1 cellular context compared by ENCODE assay signal in the genomic region with DNA sequence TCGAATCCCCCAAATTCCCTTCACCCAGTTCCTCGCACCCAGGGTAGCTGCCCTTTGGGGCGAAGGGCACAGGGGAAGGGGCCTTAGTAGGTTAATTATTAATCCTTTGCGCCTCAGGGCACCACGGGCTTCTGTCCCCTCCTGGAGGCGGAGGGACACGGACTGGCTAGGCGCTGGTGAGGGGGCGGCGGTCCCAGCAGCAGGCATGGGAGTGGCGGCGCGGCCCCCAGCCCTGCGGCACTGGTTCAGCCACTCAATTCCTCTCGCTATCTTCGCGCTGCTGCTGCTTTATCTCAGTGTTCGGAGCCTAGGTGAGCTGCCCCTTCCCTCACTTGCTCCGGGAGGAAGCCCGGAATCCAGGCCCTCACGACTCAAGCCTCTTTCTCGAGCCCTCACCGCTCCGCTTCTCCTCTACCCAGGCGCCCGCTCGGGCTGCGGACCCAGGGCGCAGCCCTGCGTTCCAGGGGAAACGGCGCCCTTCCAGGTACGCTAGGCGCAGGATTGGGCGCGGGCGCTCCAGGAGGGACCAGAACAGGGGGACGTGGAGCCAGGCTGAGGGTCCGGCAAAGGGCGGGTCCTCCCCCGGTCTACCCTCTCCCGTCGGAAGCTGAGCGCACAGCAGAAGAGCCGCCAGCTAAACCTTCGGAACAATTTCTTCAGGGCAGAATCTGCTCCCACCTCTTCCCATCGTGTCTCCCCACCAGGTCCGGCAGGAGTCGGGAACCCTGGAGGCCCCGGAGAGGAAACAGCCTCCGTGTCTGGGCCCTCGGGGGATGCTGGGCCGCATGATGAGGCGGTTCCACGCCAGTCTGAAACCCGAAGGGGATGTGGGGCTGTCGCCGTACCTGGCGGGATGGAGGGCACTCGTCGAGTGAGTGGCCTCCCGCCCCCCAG.
TF ChIP-seq lines count a peak whose summit lies in the region.

Gene GLTPD2, plus strand, starts transcription at position 158 of the 894 bp plus-strand sequence. Its CDS starts 48 bp downstream, at position 206.

TF ChIP-seq in HepG2, 621 proteins besides CTCF, POLR2A, EP300 and RAD21 (continued from another document and continues in another):
- TF ChIP-seq FOXA3 (CRISPR knock-in tag; IDR thresholded peaks at IDR 0.05) (peak; percentile 62), ZNF362 (CRISPR knock-in tag; IDR thresholded peaks at IDR 0.05; ENCODE audit: borderline replicate concordance) (no peak), ZSCAN9 (CRISPR knock-in tag; IDR thresholded peaks at IDR 0.05; ENCODE audit: borderline replicate concordance) (peak; percentile 30; the same call in 1 of the 2 replicates), NR2F2 (IDR thresholded peaks at IDR 0.05; ENCODE audit: borderline replicate concordance, low read depth) (peak; percentile 69; the same call in 1 of the 2 replicates), ZNF33B (CRISPR knock-in tag; IDR thresholded peaks at IDR 0.05) (no peak), ZSCAN29 (CRISPR knock-in tag; conservative IDR thresholded peaks at IDR 0.05) (no peak), AGO1 (IDR thresholded peaks at IDR 0.05; ENCODE audit: low read depth, low read length, poor library complexity, severe bottlenecking) (peak; percentile 48), KAT7 (CRISPR knock-in tag; IDR thresholded peaks at IDR 0.05; ENCODE audit: borderline replicate concordance) (no peak), MXI1 (IDR thresholded peaks at IDR 0.05; ENCODE audit: borderline replicate concordance, low read depth, low read length) (peak; percentile 79; the same call in 1 of the 3 replicates), ZFY (CRISPR knock-in tag; IDR thresholded peaks at IDR 0.05) (peak; percentile 53; the same call in 1 of the 2 replicates), ZBTB25 (CRISPR knock-in tag; IDR thresholded peaks at IDR 0.05) (0 out of 2 replicates have a peak, but pooled peaks have one; percentile 48), GATAD2A (CRISPR knock-in tag; IDR thresholded peaks at IDR 0.05) (peak; percentile 85), ZNF660 (CRISPR knock-in tag; IDR thresholded peaks at IDR 0.05; ENCODE audit: borderline replicate concordance, low read depth) (no peak), NPAS2 (CRISPR knock-in tag; IDR thresholded peaks at IDR 0.05; ENCODE audit: borderline replicate concordance) (no peak), ZNF451 (CRISPR knock-in tag; IDR thresholded peaks at IDR 0.05) (no peak), ZNF839 (CRISPR knock-in tag; IDR thresholded peaks at IDR 0.05; ENCODE audit: borderline replicate concordance) (no peak), ZNF7 (CRISPR knock-in tag; IDR thresholded peaks at IDR 0.05) (no peak), TBL1XR1 (IDR thresholded peaks at IDR 0.05; ENCODE audit: borderline replicate concordance, low read length, partially characterized antibody) (no peak), ZNF234 (CRISPR knock-in tag; conservative IDR thresholded peaks at IDR 0.05) (no peak), ZNF652 (CRISPR knock-in tag; IDR thresholded peaks at IDR 0.05; ENCODE audit: borderline replicate concordance, low read depth) (no peak), ARNTL (CRISPR knock-in tag; IDR thresholded peaks at IDR 0.05) (no peak; the same call in 1 of the 2 replicates), PLRG1 (conservative IDR thresholded peaks at IDR 0.05) (no peak), ZNF274 (CRISPR knock-in tag; IDR thresholded peaks at IDR 0.05) (peak; percentile 61; the same call in 1 of the 2 replicates), ZNF549 (CRISPR knock-in tag; IDR thresholded peaks at IDR 0.05) (no peak), ZBTB38 (CRISPR knock-in tag; IDR thresholded peaks at IDR 0.05) (peak; percentile 63; the same call in 1 of the 2 replicates), HDAC2 (CRISPR knock-in tag; IDR thresholded peaks at IDR 0.05) (no peak; the same call in 1 of the 2 replicates), ZNF775 (CRISPR knock-in tag; IDR thresholded peaks at IDR 0.05; ENCODE audit: borderline replicate concordance) (no peak), ZNF878 (CRISPR knock-in tag; IDR thresholded peaks at IDR 0.05) (no peak), SMAD3 (CRISPR knock-in tag; IDR thresholded peaks at IDR 0.05) (peak; percentile 86), MAFF (IDR thresholded peaks at IDR 0.05; ENCODE audit: low read depth, low read length) (no peak), CHCHD3 (CRISPR knock-in tag; IDR thresholded peaks at IDR 0.05) (no peak), ZBTB8A (CRISPR knock-in tag; IDR thresholded peaks at IDR 0.05; ENCODE audit: borderline replicate concordance, low read depth) (no peak; the same call in 1 of the 2 replicates), GTF2F1 (IDR thresholded peaks at IDR 0.05; ENCODE audit: low read length) (no peak), RFX3 (CRISPR knock-in tag; IDR thresholded peaks at IDR 0.05) (no peak), NR2C2 (CRISPR knock-in tag; IDR thresholded peaks at IDR 0.05; ENCODE audit: borderline replicate concordance) (no peak), CSRNP2 (CRISPR knock-in tag; conservative IDR thresholded peaks at IDR 0.05; ENCODE audit: low read depth) (no peak), ZNF18 (CRISPR knock-in tag; IDR thresholded peaks at IDR 0.05; ENCODE audit: insufficient replicate concordance) (peak; percentile 45), SIX4 (CRISPR knock-in tag; IDR thresholded peaks at IDR 0.05) (peak; percentile 54; the same call in 1 of the 2 replicates), HIVEP1 (CRISPR knock-in tag; IDR thresholded peaks at IDR 0.05) (peak; percentile 48; the same call in 1 of the 2 replicates), REL (CRISPR knock-in tag; conservative IDR thresholded peaks at IDR 0.05) (no peak), AKAP8 (CRISPR knock-in tag; IDR thresholded peaks at IDR 0.05) (0 out of 2 replicates have a peak, but pooled peaks have one; percentile 59), SIN3A (IDR thresholded peaks at IDR 0.05; ENCODE audit: borderline replicate concordance, low read depth, low read length) (peak; percentile 74; the same call in 1 of the 2 replicates), RARG (CRISPR knock-in tag; IDR thresholded peaks at IDR 0.05; ENCODE audit: low read depth) (no peak), SP5 (CRISPR knock-in tag; IDR thresholded peaks at IDR 0.05; ENCODE audit: borderline replicate concordance, low read depth) (peak; percentile 59; the same call in 1 of the 2 replicates), ZNF577 (CRISPR knock-in tag; IDR thresholded peaks at IDR 0.05; ENCODE audit: borderline replicate concordance, low read depth) (no peak), ZNF264 (CRISPR knock-in tag; IDR thresholded peaks at IDR 0.05) (peak; percentile 19; the same call in 1 of the 2 replicates), ZC3H4 (CRISPR knock-in tag; IDR thresholded peaks at IDR 0.05; ENCODE audit: borderline replicate concordance) (no peak), LCORL (IDR thresholded peaks at IDR 0.05) (no peak), LCORL (CRISPR knock-in tag; IDR thresholded peaks at IDR 0.05) (peak; percentile 86; the same call in 1 of the 2 replicates), ARNT2 (CRISPR knock-in tag; IDR thresholded peaks at IDR 0.05; ENCODE audit: low read depth) (no peak; the same call in 1 of the 2 replicates)
- TF ChIP-seq, protein P1, sequence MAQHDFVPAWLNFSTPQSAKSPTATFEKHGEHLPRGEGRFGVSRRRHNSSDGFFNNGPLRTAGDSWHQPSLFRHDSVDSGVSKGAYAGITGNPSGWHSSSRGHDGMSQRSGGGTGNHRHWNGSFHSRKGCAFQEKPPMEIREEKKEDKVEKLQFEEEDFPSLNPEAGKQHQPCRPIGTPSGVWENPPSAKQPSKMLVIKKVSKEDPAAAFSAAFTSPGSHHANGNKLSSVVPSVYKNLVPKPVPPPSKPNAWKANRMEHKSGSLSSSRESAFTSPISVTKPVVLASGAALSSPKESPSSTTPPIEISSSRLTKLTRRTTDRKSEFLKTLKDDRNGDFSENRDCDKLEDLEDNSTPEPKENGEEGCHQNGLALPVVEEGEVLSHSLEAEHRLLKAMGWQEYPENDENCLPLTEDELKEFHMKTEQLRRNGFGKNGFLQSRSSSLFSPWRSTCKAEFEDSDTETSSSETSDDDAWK (CRISPR knock-in tag; IDR thresholded peaks at IDR 0.05), result no peak
- TF ChIP-seq, protein P2, sequence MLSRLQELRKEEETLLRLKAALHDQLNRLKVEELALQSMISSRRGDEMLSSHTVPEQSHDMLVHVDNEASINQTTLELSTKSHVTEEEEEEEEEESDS (CRISPR knock-in tag; IDR thresholded peaks at IDR 0.05; ENCODE audit: borderline replicate concordance), result no peak
- TF ChIP-seq, protein P3, sequence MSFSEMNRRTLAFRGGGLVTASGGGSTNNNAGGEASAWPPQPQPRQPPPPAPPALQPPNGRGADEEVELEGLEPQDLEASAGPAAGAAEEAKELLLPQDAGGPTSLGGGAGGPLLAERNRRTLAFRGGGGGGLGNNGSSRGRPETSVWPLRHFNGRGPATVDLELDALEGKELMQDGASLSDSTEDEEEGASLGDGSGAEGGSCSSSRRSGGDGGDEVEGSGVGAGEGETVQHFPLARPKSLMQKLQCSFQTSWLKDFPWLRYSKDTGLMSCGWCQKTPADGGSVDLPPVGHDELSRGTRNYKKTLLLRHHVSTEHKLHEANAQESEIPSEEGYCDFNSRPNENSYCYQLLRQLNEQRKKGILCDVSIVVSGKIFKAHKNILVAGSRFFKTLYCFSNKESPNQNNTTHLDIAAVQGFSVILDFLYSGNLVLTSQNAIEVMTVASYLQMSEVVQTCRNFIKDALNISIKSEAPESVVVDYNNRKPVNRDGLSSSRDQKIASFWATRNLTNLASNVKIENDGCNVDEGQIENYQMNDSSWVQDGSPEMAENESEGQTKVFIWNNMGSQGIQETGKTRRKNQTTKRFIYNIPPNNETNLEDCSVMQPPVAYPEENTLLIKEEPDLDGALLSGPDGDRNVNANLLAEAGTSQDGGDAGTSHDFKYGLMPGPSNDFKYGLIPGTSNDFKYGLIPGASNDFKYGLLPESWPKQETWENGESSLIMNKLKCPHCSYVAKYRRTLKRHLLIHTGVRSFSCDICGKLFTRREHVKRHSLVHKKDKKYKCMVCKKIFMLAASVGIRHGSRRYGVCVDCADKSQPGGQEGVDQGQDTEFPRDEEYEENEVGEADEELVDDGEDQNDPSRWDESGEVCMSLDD (CRISPR knock-in tag; IDR thresholded peaks at IDR 0.05; ENCODE audit: borderline replicate concordance), result peak; percentile 90; the same call in 1 of the 2 replicates
- TF ChIP-seq, protein P4, sequence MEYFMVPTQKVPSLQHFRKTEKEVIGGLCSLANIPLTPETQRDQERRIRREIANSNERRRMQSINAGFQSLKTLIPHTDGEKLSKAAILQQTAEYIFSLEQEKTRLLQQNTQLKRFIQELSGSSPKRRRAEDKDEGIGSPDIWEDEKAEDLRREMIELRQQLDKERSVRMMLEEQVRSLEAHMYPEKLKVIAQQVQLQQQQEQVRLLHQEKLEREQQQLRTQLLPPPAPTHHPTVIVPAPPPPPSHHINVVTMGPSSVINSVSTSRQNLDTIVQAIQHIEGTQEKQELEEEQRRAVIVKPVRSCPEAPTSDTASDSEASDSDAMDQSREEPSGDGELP (IDR thresholded peaks at IDR 0.05; ENCODE audit: borderline replicate concordance, low read depth), result no peak
- TF ChIP-seq, protein P5, sequence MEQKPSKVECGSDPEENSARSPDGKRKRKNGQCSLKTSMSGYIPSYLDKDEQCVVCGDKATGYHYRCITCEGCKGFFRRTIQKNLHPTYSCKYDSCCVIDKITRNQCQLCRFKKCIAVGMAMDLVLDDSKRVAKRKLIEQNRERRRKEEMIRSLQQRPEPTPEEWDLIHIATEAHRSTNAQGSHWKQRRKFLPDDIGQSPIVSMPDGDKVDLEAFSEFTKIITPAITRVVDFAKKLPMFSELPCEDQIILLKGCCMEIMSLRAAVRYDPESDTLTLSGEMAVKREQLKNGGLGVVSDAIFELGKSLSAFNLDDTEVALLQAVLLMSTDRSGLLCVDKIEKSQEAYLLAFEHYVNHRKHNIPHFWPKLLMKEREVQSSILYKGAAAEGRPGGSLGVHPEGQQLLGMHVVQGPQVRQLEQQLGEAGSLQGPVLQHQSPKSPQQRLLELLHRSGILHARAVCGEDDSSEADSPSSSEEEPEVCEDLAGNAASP (CRISPR knock-in tag; IDR thresholded peaks at IDR 0.05; ENCODE audit: borderline replicate concordance), result no peak
